ENCODE assay signal across 7 cellular contexts in the genomic region with DNA sequence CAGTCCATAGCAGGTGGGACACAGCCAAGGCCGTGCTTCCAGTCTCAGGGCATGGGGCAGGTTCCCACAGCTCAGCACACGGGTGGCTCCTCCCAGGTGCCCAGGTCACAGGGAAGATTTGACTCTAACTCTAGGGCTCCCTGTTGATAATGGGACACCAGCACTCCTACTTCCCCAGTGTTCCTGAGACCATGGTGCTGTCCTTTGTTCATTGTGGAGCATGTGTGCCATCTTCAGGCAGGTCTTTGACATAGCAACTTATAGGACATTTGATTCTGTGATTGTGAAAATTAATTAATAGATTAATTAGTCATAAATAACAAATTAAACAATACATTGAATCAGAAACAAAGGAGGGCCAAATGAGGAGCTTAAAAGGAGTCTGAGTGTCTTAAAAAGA.
A peak's percentile ranks its signal among the peaks of the same experiment; 100 is the strongest.
DNase-seq lines count a peak whose midpoint lies in the region; ATAC-seq and TF ChIP-seq lines count a peak whose summit lies in the region.
"Not testable (repeated sequence)": the region's sequence is repeated elsewhere in the genome, so short reads cannot be mapped to it uniquely, and the experiment has no call there.

No MANE protein-coding gene starts in this region.

- intact Hi-C loops in OCI-LY7 (cut with micrococcal nuclease; ENCODE audit: unreplicated experiment): not testable (repeated sequence)

- not testable (repeated sequence) for H3K79me2 ChIP-seq in DOHH2 (ENCODE audit: control insufficient read depth, low read length); OCI-LY7 (ENCODE audit: insufficient read depth, low read depth, low read length)

- H3K36me3 ChIP-seq in DOHH2 (ENCODE audit: control insufficient read depth, low read length); OCI-LY7 (ENCODE audit: insufficient read depth, low read length); adipocyte (ENCODE audit: control insufficient read depth, insufficient read depth, low read length, severe bottlenecking): not testable (repeated sequence)

- CTCF ChIA-PET in OCI-LY7 (lab: Charles Lee; ENCODE audit: unreplicated experiment): not testable (repeated sequence)

- H3K4me2 ChIP-seq in DOHH2 (ENCODE audit: low read length); OCI-LY7 (ENCODE audit: low read length): not testable (repeated sequence)

- DNase-seq in OCI-LY7 (ENCODE audit: low spot score): peak; percentile 49
- peak; percentile 0 for DNase-seq in adipocyte (ENCODE audit: low read depth)
- DNase-seq in globus pallidus (ENCODE audit: low spot score): peak; percentile 0
- DNase-seq in memory B cell (ENCODE audit: low spot score in 2 of 2): peak in 1 of 2 donors; percentile 7

- not testable (repeated sequence) for H3K9me3 ChIP-seq in DOHH2 (ENCODE audit: control insufficient read depth, insufficient read depth, low read length); OCI-LY7 (ENCODE audit: low read length); adipocyte (ENCODE audit: control insufficient read depth, low read length)

- not testable (repeated sequence) for H3K9me2 ChIP-seq in DOHH2 (replicated peaks; ENCODE audit: control insufficient read depth, low read length); OCI-LY7 (ENCODE audit: insufficient read depth, low read length)

- TF ChIP-seq CTCF in DOHH2 (IDR thresholded peaks at IDR 0.05; ENCODE audit: low read depth, low read length, poor library complexity, severe bottlenecking) (peak; percentile 9), OCI-LY7 (conservative IDR thresholded peaks at IDR 0.05; ENCODE audit: low read length) (peak; percentile 51)

- not testable (repeated sequence) for H3K27me3 Mint-ChIP-seq in memory B cell

- POLR2A ChIA-PET in OCI-LY7 (lab: Charles Lee): not testable (repeated sequence)

- TF ChIP-seq RAD21 in Ishikawa (IDR thresholded peaks at IDR 0.05; ENCODE audit: low read depth): peak; percentile 37; the same call in 1 of the 2 replicates

- H3K4me1 ChIP-seq in DOHH2 (ENCODE audit: control insufficient read depth, low read length); OCI-LY7 (ENCODE audit: insufficient read depth, low read length, poor library complexity, severe bottlenecking); adipocyte (ENCODE audit: control insufficient read depth, insufficient read depth, low read length): not testable (repeated sequence)

- peak overlapping the region; percentile 16 for H3K4me3 Mint-ChIP-seq in memory B cell

- H3K27ac ChIP-seq in DOHH2 (ENCODE audit: low read depth, low read length); OCI-LY7 (ENCODE audit: low read depth, low read length, poor library complexity, severe bottlenecking): not testable (repeated sequence)

- H3K36me3 Mint-ChIP-seq in memory B cell: not testable (repeated sequence)

- H4K20me1 ChIP-seq in DOHH2 (ENCODE audit: control insufficient read depth, insufficient read depth, low read depth, low read length); OCI-LY7 (ENCODE audit: insufficient read depth, low read length): not testable (repeated sequence)

- H3K9ac ChIP-seq in adipocyte (ENCODE audit: low read length): not testable (repeated sequence)

- not testable (repeated sequence) for BruUV-seq in OCI-LY7 (replicated peaks; lab: Mats Ljungman, UMichigan)

- ATAC-seq in GM18511 (IDR thresholded peaks at IDR 0.05; ENCODE audit: unreplicated experiment) (peak; percentile 59), memory B cell (ENCODE audit: low read depth) (peak; percentile 59)

- not testable (repeated sequence) for H3F3A ChIP-seq in DOHH2 (ENCODE audit: control insufficient read depth, insufficient read depth)

- H2AFZ ChIP-seq in OCI-LY7 (ENCODE audit: low read length): not testable (repeated sequence)

- H3K27ac Mint-ChIP-seq in memory B cell: not testable (repeated sequence)

- not testable (repeated sequence) for H3K4me1 Mint-ChIP-seq in memory B cell

- not testable (repeated sequence) for H3K4me3 ChIP-seq in DOHH2 (ENCODE audit: low read length); OCI-LY7 (ENCODE audit: low read depth, low read length, poor library complexity, severe bottlenecking); adipocyte (ENCODE audit: low read length)

- H3K9me3 Mint-ChIP-seq in memory B cell: not testable (repeated sequence)

- not testable (repeated sequence) for TF ChIP-seq EP300 in Ishikawa (IDR thresholded peaks at IDR 0.05; ENCODE audit: borderline replicate concordance)

- not testable (repeated sequence) for H3K27me3 ChIP-seq in DOHH2 (ENCODE audit: control insufficient read depth, low read length); adipocyte (replicated peaks; ENCODE audit: control insufficient read depth, insufficient read depth, low read length)
